17 cellular contexts compared by ENCODE assay signal in genomic region chr14:100442036-100442435, GRCh38.
A peak's percentile ranks its signal among the peaks of the same experiment; 100 is the strongest.
DNase-seq lines count a peak whose midpoint lies in the region; ATAC-seq, FAIRE-seq and TF ChIP-seq lines count a peak whose summit lies in the region.
"Had no signal": no experiment of that assay in that cellular context is flagged by ENCODE, and none has a peak within 500 bp of the region (broad histone marks: within the 10 kb centered on the region; RNA-seq: fewer than 3 reads in every experiment).

No MANE protein-coding gene starts in this region.

- no peak overlapping the region for H2BK120ac ChIP-seq in mesenchymal stem cell (ENCODE audit: low read depth, low read length)

- no peak overlapping the region for H4K91ac ChIP-seq in mesenchymal stem cell (ENCODE audit: low read length)

- H3K14ac ChIP-seq in mesenchymal stem cell (ENCODE audit: low read length in 2 of 2) = no peak overlapping the region

- no peak overlapping the region for H2BK15ac ChIP-seq in mesenchymal stem cell (ENCODE audit: low read depth, poor library complexity, severe bottlenecking)

- no peak overlapping the region for H3K4me3 Mint-ChIP-seq in T-helper 17 cell
- H3K4me3 Mint-ChIP-seq: CD8-positive, alpha-beta memory T cell had no signal

- H3K18ac ChIP-seq in mesenchymal stem cell (ENCODE audit: low read depth in 1 of 2, low read length in 2 of 2) = no peak overlapping the region

- H3K4ac ChIP-seq in mesenchymal stem cell (ENCODE audit: low read depth in 1 of 2, low read length in 2 of 2) = no peak overlapping the region

- H3K27ac ChIP-seq in mesenchymal stem cell (ENCODE audit: low read length, poor library complexity, severe bottlenecking) = no peak overlapping the region
- H3K27ac ChIP-seq: HL-60, PC-9 had no signal

- no peaks in the 10 kb centered on the region for H3K27me3 ChIP-seq in BE2C
- H3K27me3 ChIP-seq in mesenchymal stem cell (ENCODE audit: control insufficient read depth in 1 of 2, insufficient read depth in 1 of 2, low read length in 2 of 2) = no peaks in the 10 kb centered on the region

- H3K36me3 Mint-ChIP-seq in T-helper 17 cell (ENCODE audit: low read depth) = no peaks in the 10 kb centered on the region

- no peak overlapping the region for H3K23ac ChIP-seq in mesenchymal stem cell (ENCODE audit: low read length in 2 of 2)

- peak overlapping the region; percentile 32 for H3K27ac Mint-ChIP-seq in T-helper 17 cell

- peak overlapping the region; percentile 31 for H2AK5ac ChIP-seq in mesenchymal stem cell (ENCODE audit: low read length, severe bottlenecking)

- H3K4me1 ChIP-seq in BE2C = peaks cover 75% of the 10 kb centered on the region
- H3K4me1 ChIP-seq in mesenchymal stem cell (ENCODE audit: control insufficient read depth, insufficient read depth, low read depth, low read length) = peaks cover 40% of the 10 kb centered on the region

- no peak overlapping the region for H2BK12ac ChIP-seq in mesenchymal stem cell (ENCODE audit: low read length in 2 of 2)

- FAIRE-seq in GM19239 (lab: Jason Lieb, UNC) = peak; percentile 21

- no peak overlapping the region for H3K9ac ChIP-seq in mesenchymal stem cell (ENCODE audit: low read length)

- H4K8ac ChIP-seq in mesenchymal stem cell (ENCODE audit: low read length) = no peak overlapping the region

- no peak overlapping the region for H2AFZ ChIP-seq in mesenchymal stem cell (ENCODE audit: low read depth, low read length)
- H2AFZ ChIP-seq: PC-9 had no signal

- DNase-seq in BE2C (peak; percentile 41), GM19239 (ENCODE audit: insufficient read length, low spot score) (no peak), T-helper 17 cell (no peak), mesenchymal stem cell (no peak), erythroblast (lab: John Stamatoyannopoulos, UW) (no peak), HuH-7.5 (ENCODE audit: low spot score) (no peak)
- DNase-seq: AML-193; CD8-positive, alpha-beta memory T cell; HCEC 1CT; KG1; NCI-H1092 treated with DMSO at 0.1 percent for 48 hours; NCI-H187; NCI-H69; PC-9 had no signal

- H3K4me1 Mint-ChIP-seq in T-helper 17 cell = peaks cover 16% of the 10 kb centered on the region

- TF ChIP-seq POLR2A in erythroblast (IDR thresholded peaks at IDR 0.05; ENCODE audit: low read length) = no peak

- no peak overlapping the region for H3K4me3 ChIP-seq in BE2C (ENCODE audit: low read depth, low read length)
- H3K4me3 ChIP-seq in mesenchymal stem cell (ENCODE audit: insufficient read depth in 1 of 2, low read depth in 1 of 2, low read length in 2 of 2) = no peak overlapping the region
- H3K4me3 ChIP-seq: PC-9 had no signal

- H3K4me2 ChIP-seq in mesenchymal stem cell (ENCODE audit: low read length, poor library complexity, severe bottlenecking) = no peak overlapping the region
- H3K4me2 ChIP-seq: PC-9 had no signal

- H3K79me1 ChIP-seq in mesenchymal stem cell (replicated peaks; ENCODE audit: low read length, poor library complexity, severe bottlenecking) = peaks cover 34% of the 10 kb centered on the region

- H3K27me3 Mint-ChIP-seq in T-helper 17 cell = no peaks in the 10 kb centered on the region

- TF ChIP-seq CTCF in BE2C (IDR thresholded peaks at IDR 0.05; ENCODE audit: low read depth, low read length) = no peak

- ATAC-seq in T-helper 17 cell (no peak), GM18873 (IDR thresholded peaks at IDR 0.05; ENCODE audit: low FRiP score, unreplicated experiment) (no peak), HG03342 (IDR thresholded peaks at IDR 0.05; ENCODE audit: unreplicated experiment) (no peak)

- H3K36me3 ChIP-seq in BE2C = no peaks in the 10 kb centered on the region
- no peaks in the 10 kb centered on the region for H3K36me3 ChIP-seq in mesenchymal stem cell (ENCODE audit: control insufficient read depth in 1 of 2, insufficient read depth in 2 of 2, low read depth in 1 of 2, low read length in 2 of 2)

- H3K9me3 ChIP-seq in BE2C = no peaks in the 10 kb centered on the region
- H3K9me3 ChIP-seq in T-helper 17 cell (ENCODE audit: control insufficient read depth, low read length, poor library complexity, severe bottlenecking) = no peaks in the 10 kb centered on the region
- H3K9me3 ChIP-seq in mesenchymal stem cell (ENCODE audit: control insufficient read depth, low read length) = no peaks in the 10 kb centered on the region

- no peak overlapping the region for H2BK5ac ChIP-seq in mesenchymal stem cell (ENCODE audit: low read depth, low read length, poor library complexity, severe bottlenecking)
